ENCODE assay signal across 8 cellular contexts in the genomic region with DNA sequence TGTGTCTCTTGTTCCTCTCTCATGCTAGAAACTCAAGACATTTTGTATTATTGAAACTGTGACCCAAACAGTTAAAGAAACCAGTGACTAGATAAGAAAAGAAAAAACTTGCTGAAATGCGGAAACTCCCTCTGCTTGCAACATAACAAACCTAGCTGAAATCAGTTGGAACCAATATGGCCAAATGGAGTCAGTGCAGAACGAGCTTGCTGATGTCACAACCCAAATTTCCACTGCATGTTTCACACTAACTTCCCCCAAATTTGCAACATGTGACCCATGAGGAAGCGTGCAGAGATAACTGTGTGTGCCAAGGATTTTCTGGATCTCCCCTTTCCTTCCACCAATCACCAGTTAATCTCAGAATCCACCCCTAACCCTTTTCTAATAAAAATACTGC.
A peak's percentile ranks its signal among the peaks of the same experiment; 100 is the strongest.
DNase-seq lines count a peak whose midpoint lies in the region; ATAC-seq and TF ChIP-seq lines count a peak whose summit lies in the region.

No MANE protein-coding gene starts in this region.

- ATAC-seq in GM18867 (IDR thresholded peaks at IDR 0.05; ENCODE audit: unreplicated experiment) (peak; percentile 47), HG02973 (IDR thresholded peaks at IDR 0.05; ENCODE audit: unreplicated experiment) (peak; percentile 73)

- intact Hi-C loops in activated T-helper 1 cell treated with anti-CD3 and anti-CD28 coated beads, Interleukin-12 subunit alpha, Interleukin-12 subunit beta, Interleukin-2, Interleukin-4 antibody, amounts not matched to agents 30 ng/mL and 10 ng/mL and 1 ng/mL, durations not matched to agents 14 hours and 24 hours and 36 hours (cut with micrococcal nuclease) = no loop called here

- no peak overlapping the region for H3K4me3 Mint-ChIP-seq in activated T-helper 1 cell treated with anti-CD3 and anti-CD28 coated beads, Interleukin-12 subunit alpha, Interleukin-12 subunit beta, Interleukin-2, Interleukin-4 antibody, amounts not matched to agents 30 ng/mL and 10 ng/mL and 1 ng/mL, durations not matched to agents 14 hours and 24 hours and 36 hours
- no peak overlapping the region for H3K4me3 Mint-ChIP-seq in nephron

- H3K27ac Mint-ChIP-seq in activated T-helper 1 cell treated with anti-CD3 and anti-CD28 coated beads, Interleukin-12 subunit alpha, Interleukin-12 subunit beta, Interleukin-2, Interleukin-4 antibody, amounts not matched to agents 30 ng/mL and 10 ng/mL and 1 ng/mL, durations not matched to agents 14 hours and 24 hours and 36 hours = peak overlapping the region; percentile 1
- H3K27ac Mint-ChIP-seq in nephron = peak overlapping the region in 2 of 3 experiments; percentile 36 to 87

- H3K4me1 Mint-ChIP-seq in activated T-helper 1 cell treated with anti-CD3 and anti-CD28 coated beads, Interleukin-12 subunit alpha, Interleukin-12 subunit beta, Interleukin-2, Interleukin-4 antibody, amounts not matched to agents 30 ng/mL and 10 ng/mL and 1 ng/mL, durations not matched to agents 14 hours and 24 hours and 36 hours (ENCODE audit: low read depth) = no peaks in the 10 kb centered on the region
- H3K4me1 Mint-ChIP-seq in nephron = peaks cover 7% of the 10 kb centered on the region

- no peaks in the 10 kb centered on the region for H3K9me3 Mint-ChIP-seq in activated T-helper 1 cell treated with anti-CD3 and anti-CD28 coated beads, Interleukin-12 subunit alpha, Interleukin-12 subunit beta, Interleukin-2, Interleukin-4 antibody, amounts not matched to agents 30 ng/mL and 10 ng/mL and 1 ng/mL, durations not matched to agents 14 hours and 24 hours and 36 hours
- H3K9me3 Mint-ChIP-seq in nephron = no peaks in the 10 kb centered on the region

- no peak for DNase-seq in activated T-helper 1 cell treated with anti-CD3 and anti-CD28 coated beads, Interleukin-12 subunit alpha, Interleukin-12 subunit beta, Interleukin-2, Interleukin-4 antibody, amounts not matched to agents 30 ng/mL and 10 ng/mL and 1 ng/mL, durations not matched to agents 14 hours and 24 hours and 36 hours (ENCODE audit: low spot score)
- DNase-seq in NCI-H1417 (lab: John Stamatoyannopoulos, UW) (no peak), NCI-H526 treated with DMSO at 0.1 percent for 48 hours (lab: John Stamatoyannopoulos, UW) (no peak), dermis blood vessel endothelial cell (no peak)
- no peak for DNase-seq in activated CD4-positive, alpha-beta T cell treated with anti-CD3 and anti-CD28 coated beads for 4 hours

- peaks cover 2% of the 10 kb centered on the region for H3K27me3 Mint-ChIP-seq in activated T-helper 1 cell treated with anti-CD3 and anti-CD28 coated beads, Interleukin-12 subunit alpha, Interleukin-12 subunit beta, Interleukin-2, Interleukin-4 antibody, amounts not matched to agents 30 ng/mL and 10 ng/mL and 1 ng/mL, durations not matched to agents 14 hours and 24 hours and 36 hours (ENCODE audit: insufficient read depth)
- H3K27me3 Mint-ChIP-seq in nephron (ENCODE audit: low read depth) = no peaks in the 10 kb centered on the region

- H3K36me3 Mint-ChIP-seq in activated T-helper 1 cell treated with anti-CD3 and anti-CD28 coated beads, Interleukin-12 subunit alpha, Interleukin-12 subunit beta, Interleukin-2, Interleukin-4 antibody, amounts not matched to agents 30 ng/mL and 10 ng/mL and 1 ng/mL, durations not matched to agents 14 hours and 24 hours and 36 hours (ENCODE audit: low read depth) = no peaks in the 10 kb centered on the region
- no peaks in the 10 kb centered on the region for H3K36me3 Mint-ChIP-seq in nephron (ENCODE audit: low read depth)

- no peak for TF ChIP-seq CTCF in nephron (IDR thresholded peaks at IDR 0.05; ENCODE audit: unreplicated experiment in 3 of 3)
